ENCODE assay signal across 44 cellular contexts in genomic region chr13:57114945-57115344, GRCh38. TPM values are rescaled to one million over a fixed set of nuclear protein-coding genes. Genes with fewer than 3 reads are reported as not detected.
"Had no signal": no experiment of that assay in that cellular context is flagged by ENCODE, and none has a peak within 500 bp of the region (broad histone marks: within the 10 kb centered on the region; RNA-seq: fewer than 3 reads in every experiment).

No MANE protein-coding gene starts in this region.

- DNase-seq: activated effector memory CD4-positive, alpha-beta T cell treated with anti-CD3 and anti-CD28 coated beads, Interleukin-2, amount 50 U/mL, for 16 hours; activated effector memory CD4-positive, alpha-beta T cell treated with Interleukin-2 at 50 U/mL for 16 hours; activated gamma-delta T cell; activated gamma-delta T cell treated with Interleukin-2 at 50 U/mL for 16 hours; activated naive CD4-positive, alpha-beta T cell; activated naive CD4-positive, alpha-beta T cell treated with anti-CD3 and anti-CD28 coated beads for 36 hours; activated naive CD4-positive, alpha-beta T cell treated with anti-CD3 and anti-CD28 coated beads, Interleukin-2, amount 10 ng/mL, durations not matched to agents 7 days and 5 days; activated naive CD4-positive, alpha-beta T cell treated with anti-CD3 and anti-CD28 coated beads, Interleukin-2, amount 50 U/mL, for 16 hours; activated naive CD4-positive, alpha-beta T cell treated with Interleukin-2 at 50 U/mL for 16 hours; activated naive CD8-positive, alpha-beta T cell treated with anti-CD3 and anti-CD28 coated beads for 36 hours; activated naive CD8-positive, alpha-beta T cell treated with anti-CD3 and anti-CD28 coated beads, Interleukin-2, amount 10 ng/mL, durations not matched to agents 7 days and 5 days; activated naive CD8-positive, alpha-beta T cell treated with anti-CD3 and anti-CD28 coated beads, Interleukin-2, amount 50 U/mL, for 24 hours; activated T-cell treated with anti-CD3 and anti-CD28 coated beads, Interleukin-2, amount 50 U/mL, for 1 hour; activated T-cell treated with anti-CD3 and anti-CD28 coated beads, Interleukin-2, amount 50 U/mL, for 24 hours; activated T-cell treated with anti-CD3 and anti-CD28 coated beads, Interleukin-2, amount 50 U/mL, for 4 hours; activated T-cell treated with anti-CD3 and anti-CD28 coated beads, Interleukin-2, amount 50 U/mL, for 48 hours; activated T-cell treated with anti-CD3 and anti-CD28 coated beads, Interleukin-2, amount 50 U/mL, for 72 hours; adrenal gland; amniotic stem cell; amygdala; anterior cingulate cortex; aorta; body of pancreas; brain microvascular endothelial cell; caudate nucleus; central memory CD4-positive, alpha-beta T cell; cerebellar nuclear complex had no signal

- H3K36me3 ChIP-seq: adrenal gland, ascending aorta, brain microvascular endothelial cell, breast epithelium, cardiac muscle cell had no signal

- H3K9me3 ChIP-seq: body of pancreas had no signal

- H3K4me1 ChIP-seq: adrenal gland, body of pancreas, breast epithelium had no signal

- H3K4me3 Mint-ChIP-seq: activated naive CD4-positive, alpha-beta T cell treated with anti-CD3 and anti-CD28 coated beads for 36 hours; activated naive CD4-positive, alpha-beta T cell treated with anti-CD3 and anti-CD28 coated beads, Interleukin-2, amount 10 ng/mL, durations not matched to agents 7 days and 5 days; activated naive CD4-positive, alpha-beta T cell treated with anti-CD3 and anti-CD28 coated beads, Interleukin-2, amount 50 U/mL, for 24 hours; activated naive CD8-positive, alpha-beta T cell; activated naive CD8-positive, alpha-beta T cell treated with anti-CD3 and anti-CD28 coated beads for 36 hours; activated naive CD8-positive, alpha-beta T cell treated with anti-CD3 and anti-CD28 coated beads, Interleukin-2, amount 10 ng/mL, durations not matched to agents 7 days and 5 days; activated naive CD8-positive, alpha-beta T cell treated with anti-CD3 and anti-CD28 coated beads, Interleukin-2, amount 50 U/mL, for 24 hours; activated T-cell treated with anti-CD3 and anti-CD28 coated beads, Interleukin-2, amount 50 U/mL, for 24 hours; activated T-cell treated with anti-CD3 and anti-CD28 coated beads, Interleukin-2, amount 50 U/mL, for 4 hours; activated T-cell treated with anti-CD3 and anti-CD28 coated beads, Interleukin-2, amount 50 U/mL, for 72 hours; activated T-helper 1 cell treated with anti-CD3 and anti-CD28 coated beads, Interleukin-12 subunit alpha, Interleukin-12 subunit beta, Interleukin-2, Interleukin-4 antibody, amounts not matched to agents 30 ng/mL and 10 ng/mL and 1 ng/mL, durations not matched to agents 14 hours and 24 hours and 36 hours; activated T-helper 17 cell treated with anti-CD3 and anti-CD28 coated beads, Interleukin-2, amount 50 U/mL, for 72 hours; brain; central memory CD8-positive, alpha-beta T cell had no signal

- H3K4me3 ChIP-seq: adrenal gland, ascending aorta, body of pancreas, breast epithelium, cardiac muscle cell had no signal

- H3K27ac Mint-ChIP-seq: activated naive CD4-positive, alpha-beta T cell treated with anti-CD3 and anti-CD28 coated beads for 36 hours; activated naive CD4-positive, alpha-beta T cell treated with anti-CD3 and anti-CD28 coated beads, Interleukin-2, amount 10 ng/mL, durations not matched to agents 7 days and 5 days; activated naive CD4-positive, alpha-beta T cell treated with anti-CD3 and anti-CD28 coated beads, Interleukin-2, amount 50 U/mL, for 24 hours; activated naive CD4-positive, alpha-beta T cell treated with anti-CD3 and anti-CD28 coated beads, Interleukin-2, amount 50 U/mL, for 72 hours; activated naive CD8-positive, alpha-beta T cell; activated naive CD8-positive, alpha-beta T cell treated with anti-CD3 and anti-CD28 coated beads for 36 hours; activated naive CD8-positive, alpha-beta T cell treated with anti-CD3 and anti-CD28 coated beads, Interleukin-2, amount 10 ng/mL, durations not matched to agents 7 days and 5 days; activated naive CD8-positive, alpha-beta T cell treated with anti-CD3 and anti-CD28 coated beads, Interleukin-2, amount 50 U/mL, for 24 hours; activated T-cell treated with anti-CD3 and anti-CD28 coated beads, Interleukin-2, amount 50 U/mL, for 24 hours; activated T-cell treated with anti-CD3 and anti-CD28 coated beads, Interleukin-2, amount 50 U/mL, for 72 hours; activated T-helper 1 cell treated with anti-CD3 and anti-CD28 coated beads, Interleukin-12 subunit alpha, Interleukin-12 subunit beta, Interleukin-2, Interleukin-4 antibody, amounts not matched to agents 30 ng/mL and 10 ng/mL and 1 ng/mL, durations not matched to agents 14 hours and 24 hours and 36 hours; activated T-helper 17 cell treated with anti-CD3 and anti-CD28 coated beads, Interleukin-2, amount 50 U/mL, for 72 hours; activated T-helper 2 cell treated with anti-CD3 and anti-CD28 coated beads, Interferon-gamma antibody, Interleukin-2, Interleukin-4, amounts not matched to agents 10 μg/mL and 5 μg/mL and 100 μg/mL, durations not matched to agents 14 hours and 24 hours and 36 hours; brain had no signal

- H3K4me1 Mint-ChIP-seq: activated naive CD4-positive, alpha-beta T cell treated with anti-CD3 and anti-CD28 coated beads, Interleukin-2, amount 10 ng/mL, durations not matched to agents 7 days and 5 days; activated naive CD4-positive, alpha-beta T cell treated with anti-CD3 and anti-CD28 coated beads, Interleukin-2, amount 50 U/mL, for 24 hours; activated naive CD8-positive, alpha-beta T cell treated with anti-CD3 and anti-CD28 coated beads for 36 hours; activated naive CD8-positive, alpha-beta T cell treated with anti-CD3 and anti-CD28 coated beads, Interleukin-2, amount 10 ng/mL, durations not matched to agents 7 days and 5 days; activated naive CD8-positive, alpha-beta T cell treated with anti-CD3 and anti-CD28 coated beads, Interleukin-2, amount 50 U/mL, for 24 hours; activated T-helper 17 cell treated with anti-CD3 and anti-CD28 coated beads, Interleukin-2, amount 50 U/mL, for 72 hours; brain; central memory CD8-positive, alpha-beta T cell had no signal

- H3K27me3 ChIP-seq: adrenal gland, ascending aorta, body of pancreas, brain microvascular endothelial cell, breast epithelium, cardiac muscle cell had no signal

- H3K36me3 Mint-ChIP-seq: activated naive CD4-positive, alpha-beta T cell treated with anti-CD3 and anti-CD28 coated beads, Interleukin-2, amount 10 ng/mL, durations not matched to agents 7 days and 5 days; activated naive CD4-positive, alpha-beta T cell treated with anti-CD3 and anti-CD28 coated beads, Interleukin-2, amount 50 U/mL, for 24 hours; activated naive CD4-positive, alpha-beta T cell treated with anti-CD3 and anti-CD28 coated beads, Interleukin-2, amount 50 U/mL, for 72 hours; activated naive CD8-positive, alpha-beta T cell; activated naive CD8-positive, alpha-beta T cell treated with anti-CD3 and anti-CD28 coated beads for 36 hours; activated naive CD8-positive, alpha-beta T cell treated with anti-CD3 and anti-CD28 coated beads, Interleukin-2, amount 10 ng/mL, durations not matched to agents 7 days and 5 days; brain had no signal

- H3K27me3 Mint-ChIP-seq: activated naive CD4-positive, alpha-beta T cell treated with anti-CD3 and anti-CD28 coated beads, Interleukin-2, amount 10 ng/mL, durations not matched to agents 7 days and 5 days; activated naive CD4-positive, alpha-beta T cell treated with anti-CD3 and anti-CD28 coated beads, Interleukin-2, amount 50 U/mL, for 24 hours; activated naive CD8-positive, alpha-beta T cell; activated naive CD8-positive, alpha-beta T cell treated with anti-CD3 and anti-CD28 coated beads for 36 hours; activated naive CD8-positive, alpha-beta T cell treated with anti-CD3 and anti-CD28 coated beads, Interleukin-2, amount 10 ng/mL, durations not matched to agents 7 days and 5 days; activated naive CD8-positive, alpha-beta T cell treated with anti-CD3 and anti-CD28 coated beads, Interleukin-2, amount 50 U/mL, for 24 hours; activated T-cell treated with anti-CD3 and anti-CD28 coated beads, Interleukin-2, amount 50 U/mL, for 24 hours; activated T-helper 17 cell treated with anti-CD3 and anti-CD28 coated beads, Interleukin-2, amount 50 U/mL, for 72 hours; central memory CD8-positive, alpha-beta T cell had no signal

- ATAC-seq: activated naive CD4-positive, alpha-beta T cell treated with anti-CD3 and anti-CD28 coated beads, Interleukin-2, amount 50 U/mL, for 72 hours; activated naive CD8-positive, alpha-beta T cell treated with anti-CD3 and anti-CD28 coated beads, Interleukin-2, amount 50 U/mL, for 24 hours; activated T-cell treated with anti-CD3 and anti-CD28 coated beads, Interleukin-2, amount 50 U/mL, for 4 hours; activated T-cell treated with anti-CD3 and anti-CD28 coated beads, Interleukin-2, amount 50 U/mL, for 72 hours; activated T-helper 17 cell treated with anti-CD3 and anti-CD28 coated beads, Interleukin-2, amount 50 U/mL, for 72 hours; body of pancreas had no signal

- H3K27ac ChIP-seq: adrenal gland, ascending aorta, body of pancreas, brain microvascular endothelial cell, breast epithelium, cardiac muscle cell had no signal

RNA-seq across cellular contexts. Expression of gene PRR20A, which starts 25.8 kb away (rescaled TPM):
- total RNA-seq: activated naive CD4-positive, alpha-beta T cell treated with anti-CD3 and anti-CD28 coated beads for 36 hours; activated naive CD4-positive, alpha-beta T cell treated with anti-CD3 and anti-CD28 coated beads, Interleukin-2, amount 50 U/mL, for 72 hours; activated naive CD8-positive, alpha-beta T cell treated with anti-CD3 and anti-CD28 coated beads for 36 hours; activated naive CD8-positive, alpha-beta T cell treated with anti-CD3 and anti-CD28 coated beads, Interleukin-2, amount 10 ng/mL, durations not matched to agents 7 days and 5 days; activated T-cell treated with anti-CD3 and anti-CD28 coated beads, Interleukin-2, amount 50 U/mL, for 4 hours; activated T-cell treated with anti-CD3 and anti-CD28 coated beads, Interleukin-2, amount 50 U/mL, for 72 hours; activated T-helper 1 cell treated with anti-CD3 and anti-CD28 coated beads, Interleukin-12 subunit alpha, Interleukin-12 subunit beta, Interleukin-2, Interleukin-4 antibody, amounts not matched to agents 30 ng/mL and 10 ng/mL and 1 ng/mL, durations not matched to agents 14 hours and 24 hours and 36 hours; activated T-helper 17 cell treated with anti-CD3 and anti-CD28 coated beads, Interleukin-2, amount 50 U/mL, for 72 hours; activated T-helper 2 cell treated with anti-CD3 and anti-CD28 coated beads, Interferon-gamma antibody, Interleukin-2, Interleukin-4, amounts not matched to agents 10 μg/mL and 5 μg/mL and 100 μg/mL, durations not matched to agents 14 hours and 24 hours and 36 hours; adrenal gland; aorta; ascending aorta; astrocyte; body of pancreas; breast epithelium; bronchial epithelial cell; cardiac muscle cell; cardiac septum; cerebellum; chondrocyte had no signal
- polyA plus RNA-seq: adipose tissue, adrenal gland, aorta, cardiac muscle cell had no signal

RNA-seq across cellular contexts. Expression of gene PRR20B, which starts 32.3 kb away (rescaled TPM):
- total RNA-seq: activated naive CD4-positive, alpha-beta T cell treated with anti-CD3 and anti-CD28 coated beads for 36 hours; activated naive CD4-positive, alpha-beta T cell treated with anti-CD3 and anti-CD28 coated beads, Interleukin-2, amount 50 U/mL, for 72 hours; activated naive CD8-positive, alpha-beta T cell treated with anti-CD3 and anti-CD28 coated beads for 36 hours; activated naive CD8-positive, alpha-beta T cell treated with anti-CD3 and anti-CD28 coated beads, Interleukin-2, amount 10 ng/mL, durations not matched to agents 7 days and 5 days; activated T-cell treated with anti-CD3 and anti-CD28 coated beads, Interleukin-2, amount 50 U/mL, for 4 hours; activated T-cell treated with anti-CD3 and anti-CD28 coated beads, Interleukin-2, amount 50 U/mL, for 72 hours; activated T-helper 1 cell treated with anti-CD3 and anti-CD28 coated beads, Interleukin-12 subunit alpha, Interleukin-12 subunit beta, Interleukin-2, Interleukin-4 antibody, amounts not matched to agents 30 ng/mL and 10 ng/mL and 1 ng/mL, durations not matched to agents 14 hours and 24 hours and 36 hours; activated T-helper 17 cell treated with anti-CD3 and anti-CD28 coated beads, Interleukin-2, amount 50 U/mL, for 72 hours; activated T-helper 2 cell treated with anti-CD3 and anti-CD28 coated beads, Interferon-gamma antibody, Interleukin-2, Interleukin-4, amounts not matched to agents 10 μg/mL and 5 μg/mL and 100 μg/mL, durations not matched to agents 14 hours and 24 hours and 36 hours; adrenal gland; aorta; ascending aorta; astrocyte; body of pancreas; breast epithelium; bronchial epithelial cell; cardiac muscle cell; cardiac septum; cerebellum; chondrocyte had no signal
- polyA plus RNA-seq: adipose tissue, adrenal gland, aorta, cardiac muscle cell had no signal

RNA-seq across cellular contexts. Expression of gene PRR20C, which starts 38.9 kb away (rescaled TPM):
- total RNA-seq: activated naive CD4-positive, alpha-beta T cell treated with anti-CD3 and anti-CD28 coated beads for 36 hours; activated naive CD4-positive, alpha-beta T cell treated with anti-CD3 and anti-CD28 coated beads, Interleukin-2, amount 50 U/mL, for 72 hours; activated naive CD8-positive, alpha-beta T cell treated with anti-CD3 and anti-CD28 coated beads for 36 hours; activated naive CD8-positive, alpha-beta T cell treated with anti-CD3 and anti-CD28 coated beads, Interleukin-2, amount 10 ng/mL, durations not matched to agents 7 days and 5 days; activated T-cell treated with anti-CD3 and anti-CD28 coated beads, Interleukin-2, amount 50 U/mL, for 4 hours; activated T-cell treated with anti-CD3 and anti-CD28 coated beads, Interleukin-2, amount 50 U/mL, for 72 hours; activated T-helper 1 cell treated with anti-CD3 and anti-CD28 coated beads, Interleukin-12 subunit alpha, Interleukin-12 subunit beta, Interleukin-2, Interleukin-4 antibody, amounts not matched to agents 30 ng/mL and 10 ng/mL and 1 ng/mL, durations not matched to agents 14 hours and 24 hours and 36 hours; activated T-helper 17 cell treated with anti-CD3 and anti-CD28 coated beads, Interleukin-2, amount 50 U/mL, for 72 hours; activated T-helper 2 cell treated with anti-CD3 and anti-CD28 coated beads, Interferon-gamma antibody, Interleukin-2, Interleukin-4, amounts not matched to agents 10 μg/mL and 5 μg/mL and 100 μg/mL, durations not matched to agents 14 hours and 24 hours and 36 hours; adrenal gland; aorta; ascending aorta; astrocyte; body of pancreas; breast epithelium; bronchial epithelial cell; cardiac muscle cell; cardiac septum; cerebellum; chondrocyte had no signal
- polyA plus RNA-seq: adipose tissue, adrenal gland, aorta, cardiac muscle cell had no signal

RNA-seq across cellular contexts. Expression of gene PRR20D, which starts 45.5 kb away (rescaled TPM):
- total RNA-seq: activated naive CD4-positive, alpha-beta T cell treated with anti-CD3 and anti-CD28 coated beads for 36 hours; activated naive CD4-positive, alpha-beta T cell treated with anti-CD3 and anti-CD28 coated beads, Interleukin-2, amount 50 U/mL, for 72 hours; activated naive CD8-positive, alpha-beta T cell treated with anti-CD3 and anti-CD28 coated beads for 36 hours; activated naive CD8-positive, alpha-beta T cell treated with anti-CD3 and anti-CD28 coated beads, Interleukin-2, amount 10 ng/mL, durations not matched to agents 7 days and 5 days; activated T-cell treated with anti-CD3 and anti-CD28 coated beads, Interleukin-2, amount 50 U/mL, for 4 hours; activated T-cell treated with anti-CD3 and anti-CD28 coated beads, Interleukin-2, amount 50 U/mL, for 72 hours; activated T-helper 1 cell treated with anti-CD3 and anti-CD28 coated beads, Interleukin-12 subunit alpha, Interleukin-12 subunit beta, Interleukin-2, Interleukin-4 antibody, amounts not matched to agents 30 ng/mL and 10 ng/mL and 1 ng/mL, durations not matched to agents 14 hours and 24 hours and 36 hours; activated T-helper 17 cell treated with anti-CD3 and anti-CD28 coated beads, Interleukin-2, amount 50 U/mL, for 72 hours; activated T-helper 2 cell treated with anti-CD3 and anti-CD28 coated beads, Interferon-gamma antibody, Interleukin-2, Interleukin-4, amounts not matched to agents 10 μg/mL and 5 μg/mL and 100 μg/mL, durations not matched to agents 14 hours and 24 hours and 36 hours; adrenal gland; aorta; ascending aorta; astrocyte; body of pancreas; breast epithelium; bronchial epithelial cell; cardiac muscle cell; cardiac septum; cerebellum; chondrocyte had no signal
- polyA plus RNA-seq: adipose tissue, adrenal gland, aorta, cardiac muscle cell had no signal

RNA-seq across cellular contexts. Expression of gene PRR20E, which starts 52.1 kb away (rescaled TPM):
- total RNA-seq: activated naive CD4-positive, alpha-beta T cell treated with anti-CD3 and anti-CD28 coated beads for 36 hours; activated naive CD4-positive, alpha-beta T cell treated with anti-CD3 and anti-CD28 coated beads, Interleukin-2, amount 50 U/mL, for 72 hours; activated naive CD8-positive, alpha-beta T cell treated with anti-CD3 and anti-CD28 coated beads for 36 hours; activated naive CD8-positive, alpha-beta T cell treated with anti-CD3 and anti-CD28 coated beads, Interleukin-2, amount 10 ng/mL, durations not matched to agents 7 days and 5 days; activated T-cell treated with anti-CD3 and anti-CD28 coated beads, Interleukin-2, amount 50 U/mL, for 4 hours; activated T-cell treated with anti-CD3 and anti-CD28 coated beads, Interleukin-2, amount 50 U/mL, for 72 hours; activated T-helper 1 cell treated with anti-CD3 and anti-CD28 coated beads, Interleukin-12 subunit alpha, Interleukin-12 subunit beta, Interleukin-2, Interleukin-4 antibody, amounts not matched to agents 30 ng/mL and 10 ng/mL and 1 ng/mL, durations not matched to agents 14 hours and 24 hours and 36 hours; activated T-helper 17 cell treated with anti-CD3 and anti-CD28 coated beads, Interleukin-2, amount 50 U/mL, for 72 hours; activated T-helper 2 cell treated with anti-CD3 and anti-CD28 coated beads, Interferon-gamma antibody, Interleukin-2, Interleukin-4, amounts not matched to agents 10 μg/mL and 5 μg/mL and 100 μg/mL, durations not matched to agents 14 hours and 24 hours and 36 hours; adrenal gland; aorta; ascending aorta; astrocyte; body of pancreas; breast epithelium; bronchial epithelial cell; cardiac muscle cell; cardiac septum; cerebellum; chondrocyte had no signal
- polyA plus RNA-seq: adipose tissue, adrenal gland, aorta, cardiac muscle cell had no signal
